ENCODE assay signal across 13 cellular contexts in the genomic region with DNA sequence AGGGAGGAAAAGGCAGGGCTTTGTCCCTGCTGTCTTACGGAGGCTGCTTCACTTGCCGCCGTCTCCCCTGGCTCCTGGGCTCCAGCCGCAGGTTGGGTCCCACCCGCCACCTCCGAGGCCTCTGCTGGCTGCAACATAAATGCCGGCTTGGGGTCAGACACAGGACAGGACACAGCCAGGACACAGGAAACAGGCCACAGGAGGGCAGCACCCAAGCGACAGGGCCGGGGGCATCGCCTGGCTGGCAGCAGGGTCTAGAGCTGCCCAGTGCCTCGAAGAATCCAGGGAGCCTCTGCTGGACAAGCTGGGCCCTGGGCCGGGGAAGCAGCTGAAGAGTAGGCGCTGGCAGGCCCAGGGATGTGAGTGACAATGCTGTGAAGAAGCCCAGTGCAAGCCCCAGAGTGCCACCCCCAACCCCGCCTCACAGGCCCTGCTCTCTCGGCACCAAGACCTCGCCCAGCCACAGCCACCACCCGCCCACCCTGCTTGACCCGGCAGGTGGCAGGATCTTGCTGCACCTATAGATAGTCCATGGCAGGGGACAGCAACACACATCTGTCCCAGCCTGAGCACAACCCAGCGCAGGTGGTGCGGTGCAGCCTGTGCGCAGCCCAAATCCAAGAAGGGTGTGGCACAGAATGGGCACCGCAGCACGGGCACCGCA. TPM values are rescaled to one million over a fixed set of nuclear protein-coding genes. Genes with fewer than 3 reads are reported as not detected.
A peak's percentile ranks its signal among the peaks of the same experiment; 100 is the strongest.
DNase-seq lines count a peak whose midpoint lies in the region; ATAC-seq and TF ChIP-seq lines count a peak whose summit lies in the region.
"Had no signal": no experiment of that assay in that cellular context is flagged by ENCODE, and none has a peak within 500 bp of the region (broad histone marks: within the 10 kb centered on the region; RNA-seq: fewer than 3 reads in every experiment).

No MANE protein-coding gene starts in this region.

- peak overlapping the region in 58 of 59 donors; percentile 18 to 98 (median 86) for H3K27ac ChIP-seq in dorsolateral prefrontal cortex
- H3K27ac ChIP-seq in vagina = peak overlapping the region; percentile 42
- H3K27ac ChIP-seq: tibial artery had no signal

- H3K4me3 ChIP-seq in dorsolateral prefrontal cortex (no peak overlapping the region), vagina (no peak overlapping the region)
- H3K4me3 ChIP-seq: tibial artery had no signal

- ATAC-seq in activated T-cell treated with anti-CD3 and anti-CD28 coated beads, Interleukin-2, amount 50 U/mL, for 4 hours = no peak
- ATAC-seq in GM19452 (IDR thresholded peaks at IDR 0.05; ENCODE audit: unreplicated experiment) = no peak

- no peaks in the 10 kb centered on the region for H3K9me3 ChIP-seq in vagina
- H3K9me3 ChIP-seq: tibial artery had no signal

- no peak for TF ChIP-seq POLR2A in vagina (IDR thresholded peaks at IDR 0.05)

- TF ChIP-seq CTCF in dorsolateral prefrontal cortex (IDR thresholded peaks at IDR 0.05 in 54 of 56, conservative IDR thresholded peaks at IDR 0.05 in 2 of 56; ENCODE audit: low read depth in 1 of 56, partially characterized antibody in 56 of 56) = peak in 43 of 56 donors; percentile 10 to 58 (median 32)
- TF ChIP-seq CTCF in vagina (IDR thresholded peaks at IDR 0.05) = no peak

- peaks cover 2% of the 10 kb centered on the region for H3K9me3 Mint-ChIP-seq in activated T-cell treated with anti-CD3 and anti-CD28 coated beads, Interleukin-2, amount 50 U/mL, for 4 hours

- H3K36me3 ChIP-seq in vagina = no peaks in the 10 kb centered on the region

- peaks cover 13% of the 10 kb centered on the region for H3K36me3 Mint-ChIP-seq in activated T-cell treated with anti-CD3 and anti-CD28 coated beads, Interleukin-2, amount 50 U/mL, for 4 hours (ENCODE audit: insufficient read depth)
- H3K36me3 Mint-ChIP-seq: naive B cell had no signal

- H3K4me1 ChIP-seq in vagina = peaks cover 14% of the 10 kb centered on the region

- DNase-seq in activated T-cell treated with anti-CD3 and anti-CD28 coated beads, Interleukin-2, amount 50 U/mL, for 4 hours = peak; percentile 3
- DNase-seq in activated T-cell treated with anti-CD3 and anti-CD28 coated beads for 4 hours (no peak), dorsolateral prefrontal cortex (peak in 6 of 10 donors; percentile 40 to 70 (median 51)), myocyte (ENCODE audit: low read depth) (peak; percentile 65), vagina (ENCODE audit: extremely low spot score in 2 of 2) (no peak), foreskin melanocyte (no peak), NCI-H128 (lab: John Stamatoyannopoulos, UW; ENCODE audit: unreplicated experiment) (no peak)
- DNase-seq: naive B cell, NCI-H1105 treated with DMSO at 0.1 percent for 48 hours, small intestine, T1000 had no signal

- peaks cover 4% of the 10 kb centered on the region for H3K4me1 Mint-ChIP-seq in activated T-cell treated with anti-CD3 and anti-CD28 coated beads, Interleukin-2, amount 50 U/mL, for 4 hours (ENCODE audit: low read depth)

- H3K27me3 ChIP-seq in dorsolateral prefrontal cortex = no peaks in the 10 kb centered on the region
- H3K27me3 ChIP-seq in vagina = no peaks in the 10 kb centered on the region

- no peak overlapping the region for H3K4me3 Mint-ChIP-seq in activated T-cell treated with anti-CD3 and anti-CD28 coated beads, Interleukin-2, amount 50 U/mL, for 4 hours
- H3K4me3 Mint-ChIP-seq: naive B cell had no signal

- no peaks in the 10 kb centered on the region for H3K27me3 Mint-ChIP-seq in activated T-cell treated with anti-CD3 and anti-CD28 coated beads, Interleukin-2, amount 50 U/mL, for 4 hours (ENCODE audit: low read depth)
- H3K27me3 Mint-ChIP-seq: naive B cell had no signal

- intact Hi-C loops in dorsolateral prefrontal cortex (cut with DNase I) (loop anchor here (5.0 to 10.0 kb wide), 3 partner anchors 54 to 244 kb away; partner anchors contain the start of genes ERCC3 (in 2 of the 2) and BIN1 (in 1 of the 2)), vagina (cut with DNase I) (no loop called here)

RNA-seq across cellular contexts. Expression of gene BIN1, which starts 55.7 kb away (rescaled TPM):
- 10 to 100 TPM; 30.3 to 34.6 (median 32.7) TPM for total RNA-seq in activated T-cell treated with anti-CD3 and anti-CD28 coated beads, Interleukin-2, amount 50 U/mL, for 4 hours
- total RNA-seq in dorsolateral prefrontal cortex (100 to 1,000 TPM; 151 to 703 (median 290) TPM), myocyte (3,190 and 3,208 TPM in 2 replicates), vagina (60.9 TPM)
- polyA plus RNA-seq in myocyte (2012) = 771 TPM

Comparison
In these comparisons a context has a peak if more than half of its experiments do, and no peak if none do; other contexts are left out.
1. DNase-seq: peak in activated T-cell treated with anti-CD3 and anti-CD28 coated beads, Interleukin-2, amount 50 U/mL, for 4 hours (single experiment), dorsolateral prefrontal cortex (6 of 10) and myocyte (single experiment); none in activated T-cell treated with anti-CD3 and anti-CD28 coated beads for 4 hours (single experiment), vagina (0 of 2), foreskin melanocyte (single experiment) and NCI-H128 (single experiment).
2. CTCF ChIP-seq: peak in dorsolateral prefrontal cortex (43 of 56); none in vagina (0 of 3).